In the genomic region with DNA sequence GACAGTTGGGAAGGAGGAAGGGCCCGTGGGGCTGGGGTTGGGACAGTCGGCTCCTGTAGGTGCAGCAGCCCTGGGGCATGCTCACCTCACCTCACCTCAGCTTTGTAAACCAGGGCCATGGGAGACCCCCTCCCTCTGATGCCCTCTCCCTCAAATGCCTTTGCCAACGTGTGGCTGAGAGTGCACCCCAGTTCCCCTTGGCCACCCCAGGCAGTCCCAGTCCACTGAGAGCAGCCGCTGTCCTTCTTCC, we compare ENCODE assay signal across 8 cellular contexts. TPM values are rescaled to one million over a fixed set of nuclear protein-coding genes. Genes with fewer than 3 reads are reported as not detected.
DNase-seq lines count a peak whose midpoint lies in the region; ATAC-seq and TF ChIP-seq lines count a peak whose summit lies in the region.

No MANE protein-coding gene starts in this region.

- no peak for ATAC-seq in Panc1

- intact Hi-C loops in Panc1 (cut with micrococcal nuclease; ENCODE audit: unreplicated experiment): loop anchor here (5.0 kb wide), 1 partner anchor 94 kb away; no protein-coding TSS in a partner anchor

- CTCF ChIA-PET in Panc1 (lab: Charles Lee): no interaction called here

- peak overlapping the region; percentile 80 for H3K14ac ChIP-seq in trophoblast cell (ENCODE audit: low read length)

- peak overlapping the region; percentile 82 for H4K8ac ChIP-seq in trophoblast cell (ENCODE audit: low read depth, low read length)

- H3K27me3 ChIP-seq in Panc1 (ENCODE audit: control insufficient read depth, insufficient read depth, low read length) (no peaks in the 10 kb centered on the region), trophoblast cell (ENCODE audit: insufficient read depth, low read length) (no peaks in the 10 kb centered on the region)

- H3K36me3 ChIP-seq in Panc1 (ENCODE audit: control insufficient read depth, insufficient read depth, low read length) (peaks cover 4% of the 10 kb centered on the region; the same call in 1 of the 2 replicates), trophoblast cell (ENCODE audit: control insufficient read depth in 1 of 2, insufficient read depth in 2 of 2, low read length in 2 of 2) (peaks cover 5 to 8% of the 10 kb centered on the region in 2 experiments)

- peak overlapping the region; percentile 75 for H2AK5ac ChIP-seq in trophoblast cell (ENCODE audit: low read length)

- no peak for DNase-seq in GM12864 (ENCODE audit: low read depth)
- DNase-seq in Panc1 (ENCODE audit: low read depth, low spot score): no peak
- DNase-seq in epithelial cell of prostate (ENCODE audit: low read depth, low spot score): no peak
- DNase-seq in trophoblast cell: no peak
- no peak for DNase-seq in COLO668 (lab: John Stamatoyannopoulos, UW; ENCODE audit: unreplicated experiment)
- no peak for DNase-seq in DMS 273 treated with DMSO at 0.1 percent for 48 hours (lab: John Stamatoyannopoulos, UW)
- DNase-seq in NCI-H146 (lab: John Stamatoyannopoulos, UW): no peak
- no peak for DNase-seq in SIG-M5 (lab: John Stamatoyannopoulos, UW)

- H3K4me3 ChIP-seq in GM12864 (ENCODE audit: low read depth, low read length) (peak overlapping the region; percentile 97), Panc1 (ENCODE audit: low read depth in 2 of 2, low read length in 2 of 2) (peak overlapping the region in 1 of 2 experiments; percentile 10; a peak in 2 of 4 replicates), trophoblast cell (ENCODE audit: low read depth, low read length) (no peak overlapping the region)

- H2BK12ac ChIP-seq in trophoblast cell (ENCODE audit: low read length): peak overlapping the region; percentile 87

- peak overlapping the region; percentile 80 for H3K4ac ChIP-seq in trophoblast cell (ENCODE audit: low read depth, low read length)

- H3K79me1 ChIP-seq in trophoblast cell (ENCODE audit: low read length): peaks cover 55% of the 10 kb centered on the region

- POLR2A ChIA-PET in Panc1 (lab: Charles Lee): interaction anchor here (0.6 to 7.3 kb wide), 6 partner anchors 10 to 116 kb away, joined by 3 to 108 read pairs (median 12); a partner anchor contains a TSS

- H2AFZ ChIP-seq in trophoblast cell (ENCODE audit: insufficient read depth, low read length, poor library complexity): peak overlapping the region; percentile 33

- H2BK5ac ChIP-seq in trophoblast cell (ENCODE audit: low read depth, low read length, poor library complexity): peak overlapping the region; percentile 93

- H3K79me2 ChIP-seq in trophoblast cell (ENCODE audit: control insufficient read depth, insufficient read depth, low read length, poor library complexity): peaks cover 31% of the 10 kb centered on the region

- peak overlapping the region; percentile 28 for H3K4me2 ChIP-seq in trophoblast cell (ENCODE audit: low read length)

- peak overlapping the region; percentile 100 for H4K91ac ChIP-seq in trophoblast cell (ENCODE audit: low read depth, low read length)

- H3K9ac ChIP-seq in trophoblast cell (ENCODE audit: low read length): no peak overlapping the region

- H3K18ac ChIP-seq in trophoblast cell (ENCODE audit: low read length): peak overlapping the region; percentile 92

- no CpG with 5 or more reads among the region's 4 CpGs for WGBS in trophoblast cell (ENCODE audit: extremely low coverage, insufficient coverage, insufficient read length)

- H4K12ac ChIP-seq in trophoblast cell (ENCODE audit: low read depth, low read length): no peak overlapping the region

- no peak overlapping the region for H3K23ac ChIP-seq in trophoblast cell (ENCODE audit: low read length)

- BruUV-seq in Panc1 (replicated peaks; lab: Mats Ljungman, UMichigan): no TSS peak

- no peak for TF ChIP-seq CTCF in GM12864 (IDR thresholded peaks at IDR 0.05; ENCODE audit: low read depth, low read length, missing control alignments)
- TF ChIP-seq CTCF in Panc1 (IDR thresholded peaks at IDR 0.05): no peak

- H3K9me3 ChIP-seq in Panc1 (ENCODE audit: control insufficient read depth, insufficient read depth, low read depth, low read length) (no peaks in the 10 kb centered on the region), trophoblast cell (ENCODE audit: insufficient read depth, low read depth, low read length) (no peaks in the 10 kb centered on the region)

- H3K4me1 ChIP-seq in Panc1 (ENCODE audit: control insufficient read depth, insufficient read depth, low read length) (peaks cover 71% of the 10 kb centered on the region), trophoblast cell (ENCODE audit: control insufficient read depth in 1 of 2, insufficient read depth in 2 of 2, low read length in 2 of 2) (peaks cover 45 to 56% of the 10 kb centered on the region in 2 experiments)

- peak overlapping the region; percentile 100 for H3K27ac ChIP-seq in Panc1 (ENCODE audit: low read length)
- peak overlapping the region; percentile 100 for H3K27ac ChIP-seq in epithelial cell of prostate
- H3K27ac ChIP-seq in trophoblast cell (ENCODE audit: low read depth, low read length): peak overlapping the region; percentile 97

- H2BK120ac ChIP-seq in trophoblast cell (ENCODE audit: insufficient read depth, low read length, poor library complexity): peak overlapping the region; percentile 73

- in situ Hi-C loops in Panc1 (cut with HindIII; ENCODE audit: low pct_unique_long_range_greater_than_20kb, low sequenced_read_pairs): no loop called here

RNA-seq across cellular contexts. Expression of a gene that starts 4.2 kb away (rescaled TPM):
- total RNA-seq in Panc1 (2021; ENCODE audit: unreplicated experiment): 731 TPM
- polyA plus RNA-seq in Panc1 (2012; ENCODE audit: insufficient read length): 190 TPM
- polyA plus RNA-seq in trophoblast cell (2013): 11.1 and 12.7 TPM in 2 replicates

RNA-seq across cellular contexts. Expression of a gene that starts 31.9 kb away (rescaled TPM):
- total RNA-seq in Panc1 (2021; ENCODE audit: unreplicated experiment): 85.8 TPM
- polyA plus RNA-seq in Panc1 (2012; ENCODE audit: insufficient read length): 76.7 TPM
- polyA plus RNA-seq in trophoblast cell (2013): 21.2 and 22.9 TPM in 2 replicates

RNA-seq across cellular contexts. Expression of a gene that starts 35.9 kb away (rescaled TPM):
- 9.8 TPM for total RNA-seq in Panc1 (2021; ENCODE audit: unreplicated experiment)
- polyA plus RNA-seq in Panc1 (2012; ENCODE audit: insufficient read length): 5.9 TPM
- 0.93 and 1.1 TPM in 2 replicates for polyA plus RNA-seq in trophoblast cell (2013)
